ENCODE assay signal across 15 cellular contexts in genomic region chr7:158758563-158759244, GRCh38. TPM values are rescaled to one million over a fixed set of nuclear protein-coding genes. Genes with fewer than 3 reads are reported as not detected.
A peak's percentile ranks its signal among the peaks of the same experiment; 100 is the strongest.
DNase-seq lines count a peak whose midpoint lies in the region; ATAC-seq, FAIRE-seq and TF ChIP-seq lines count a peak whose summit lies in the region.
"Had no signal": no experiment of that assay in that cellular context is flagged by ENCODE, and none has a peak within 500 bp of the region (broad histone marks: within the 10 kb centered on the region; RNA-seq: fewer than 3 reads in every experiment).

No MANE protein-coding gene starts in this region.

- DNase-seq in T-helper 2 cell treated with Interferon-gamma antibody and Interleukin-4, amounts not matched to agents 5 μg/mL and 100 μg/mL, for 36 hours (ENCODE audit: low spot score): no peak
- DNase-seq in T-helper 2 cell: no peak
- no peak for DNase-seq in A549 (ENCODE audit: low read depth in 1 of 2, low spot score in 1 of 2)
- no peak for DNase-seq in T-helper 17 cell
- DNase-seq in left lung: no peak
- no peak for DNase-seq in frontal cortex (ENCODE audit: low spot score in 2 of 2)
- no peak for DNase-seq in GM12891 (ENCODE audit: insufficient read length, low spot score)
- no peak for DNase-seq in Kasumi-1 (lab: John Stamatoyannopoulos, UW)
- DNase-seq: GOT3, NCI-H1092, NCI-H146, NCI-H2081, NCI-H524 treated with DMSO at 0.1 percent for 48 hours had no signal

- CTCF ChIA-PET in A549 (lab: Yijun Ruan, JAX): interaction anchor here (0.9 to 1.6 kb wide), 3 partner anchors 9 to 218 kb away, joined by 3 to 8 read pairs (median 3); no protein-coding TSS in a partner anchor

- H3K4me3 ChIP-seq in A549 (no peak overlapping the region), left lung (no peak overlapping the region)
- H3K4me3 ChIP-seq: BLaER1 treated with 17β-estradiol and CSF1 and Interleukin-3, amounts not matched to agents 10 nM and 100 nM had no signal

- no peaks in the 10 kb centered on the region for H3K27me3 Mint-ChIP-seq in T-helper 2 cell treated with Interferon-gamma antibody and Interleukin-4, amounts not matched to agents 5 μg/mL and 100 μg/mL, for 36 hours (ENCODE audit: low read depth)
- H3K27me3 Mint-ChIP-seq in T-helper 17 cell: no peaks in the 10 kb centered on the region

- no peaks in the 10 kb centered on the region for H3K9me3 Mint-ChIP-seq in T-helper 2 cell treated with Interferon-gamma antibody and Interleukin-4, amounts not matched to agents 5 μg/mL and 100 μg/mL, for 36 hours

- H3K27ac Mint-ChIP-seq in T-helper 2 cell treated with Interferon-gamma antibody and Interleukin-4, amounts not matched to agents 5 μg/mL and 100 μg/mL, for 36 hours: peak overlapping the region; percentile 13
- peak overlapping the region; percentile 67 for H3K27ac Mint-ChIP-seq in T-helper 17 cell

- H3K4me3 Mint-ChIP-seq in T-helper 2 cell treated with Interferon-gamma antibody and Interleukin-4, amounts not matched to agents 5 μg/mL and 100 μg/mL, for 36 hours: no peak overlapping the region
- peak overlapping the region; percentile 9 for H3K4me3 Mint-ChIP-seq in T-helper 17 cell

- H3K27me3 ChIP-seq in left lung: no peaks in the 10 kb centered on the region
- H3K27me3 ChIP-seq: BLaER1 treated with 17β-estradiol and CSF1 and Interleukin-3, amounts not matched to agents 10 nM and 100 nM had no signal

- ATAC-seq in A549 (no peak), T-helper 17 cell (no peak), left lung (peak; percentile 13)
- ATAC-seq: Panc1 had no signal

- no peaks in the 10 kb centered on the region for H3K4me1 ChIP-seq in A549
- no peaks in the 10 kb centered on the region for H3K4me1 ChIP-seq in left lung

- POLR2A ChIA-PET in A549 (lab: Yijun Ruan, JAX): no interaction called here

- WGBS in A549 (ENCODE audit: missing lambda C conversion rate): 92% methylated on average over 16 of the region's 16 CpGs

- H3K36me3 ChIP-seq in left lung: peaks cover 0 to 84% of the 10 kb centered on the region in 2 donors

- TF ChIP-seq CTCF in A549 (IDR thresholded peaks at IDR 0.05) (no peak), left lung (IDR thresholded peaks at IDR 0.05) (no peak)

- intact Hi-C loops in left lung (cut with DNase I): no loop called here

- peaks cover 2% of the 10 kb centered on the region for H3K4me1 Mint-ChIP-seq in T-helper 2 cell treated with Interferon-gamma antibody and Interleukin-4, amounts not matched to agents 5 μg/mL and 100 μg/mL, for 36 hours (ENCODE audit: low read depth)
- peaks cover 28% of the 10 kb centered on the region for H3K4me1 Mint-ChIP-seq in T-helper 17 cell

- H3K9me3 ChIP-seq in A549 (no peaks in the 10 kb centered on the region), T-helper 17 cell (ENCODE audit: control insufficient read depth, low read length, poor library complexity, severe bottlenecking) (no peaks in the 10 kb centered on the region), left lung (no peaks in the 10 kb centered on the region)
- H3K9me3 ChIP-seq: BLaER1 treated with 17β-estradiol and CSF1 and Interleukin-3, amounts not matched to agents 10 nM and 100 nM had no signal

- peaks cover 69% of the 10 kb centered on the region for H3K36me3 Mint-ChIP-seq in T-helper 2 cell treated with Interferon-gamma antibody and Interleukin-4, amounts not matched to agents 5 μg/mL and 100 μg/mL, for 36 hours (ENCODE audit: low read depth)
- H3K36me3 Mint-ChIP-seq in T-helper 17 cell (ENCODE audit: low read depth): peaks cover 22% of the 10 kb centered on the region

- H3K4me2 ChIP-seq in A549: no peak overlapping the region
- H3K4me2 ChIP-seq: BLaER1 treated with 17β-estradiol and CSF1 and Interleukin-3, amounts not matched to agents 10 nM and 100 nM had no signal

- H3K27ac ChIP-seq in A549 (no peak overlapping the region), left lung (no peak overlapping the region)
- H3K27ac ChIP-seq: BLaER1 treated with 17β-estradiol and CSF1 and Interleukin-3, amounts not matched to agents 10 nM and 100 nM had no signal

- TF ChIP-seq RAD21 in A549 (conservative IDR thresholded peaks at IDR 0.05 in 1 of 2, IDR thresholded peaks at IDR 0.05 in 1 of 2): no peak

- TF ChIP-seq POLR2A in A549 (IDR thresholded peaks at IDR 0.05; ENCODE audit: low read length) (no peak), GM12891 (IDR thresholded peaks at IDR 0.05; ENCODE audit: low read depth, low read length) (no peak)

- no peak for FAIRE-seq in A549 (lab: Jason Lieb, UNC)
- FAIRE-seq in frontal cortex (lab: Jason Lieb, UNC): no peak
- FAIRE-seq in GM12891 (lab: Jason Lieb, UNC): no peak

- no peak for TF ChIP-seq EP300 in A549 (IDR thresholded peaks at IDR 0.05)

TF ChIP-seq in A549, 52 proteins besides CTCF, POLR2A, EP300 and RAD21:
- TF ChIP-seq EHF (CRISPR knock-in tag; IDR thresholded peaks at IDR 0.05) (no peak), MAFK (IDR thresholded peaks at IDR 0.05; ENCODE audit: partially characterized antibody) (peak; percentile 18)
- TF ChIP-seq, protein P1, sequence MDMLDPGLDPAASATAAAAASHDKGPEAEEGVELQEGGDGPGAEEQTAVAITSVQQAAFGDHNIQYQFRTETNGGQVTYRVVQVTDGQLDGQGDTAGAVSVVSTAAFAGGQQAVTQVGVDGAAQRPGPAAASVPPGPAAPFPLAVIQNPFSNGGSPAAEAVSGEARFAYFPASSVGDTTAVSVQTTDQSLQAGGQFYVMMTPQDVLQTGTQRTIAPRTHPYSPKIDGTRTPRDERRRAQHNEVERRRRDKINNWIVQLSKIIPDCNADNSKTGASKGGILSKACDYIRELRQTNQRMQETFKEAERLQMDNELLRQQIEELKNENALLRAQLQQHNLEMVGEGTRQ (IDR thresholded peaks at IDR 0.05): no peak
- TF ChIP-seq, protein P2, sequence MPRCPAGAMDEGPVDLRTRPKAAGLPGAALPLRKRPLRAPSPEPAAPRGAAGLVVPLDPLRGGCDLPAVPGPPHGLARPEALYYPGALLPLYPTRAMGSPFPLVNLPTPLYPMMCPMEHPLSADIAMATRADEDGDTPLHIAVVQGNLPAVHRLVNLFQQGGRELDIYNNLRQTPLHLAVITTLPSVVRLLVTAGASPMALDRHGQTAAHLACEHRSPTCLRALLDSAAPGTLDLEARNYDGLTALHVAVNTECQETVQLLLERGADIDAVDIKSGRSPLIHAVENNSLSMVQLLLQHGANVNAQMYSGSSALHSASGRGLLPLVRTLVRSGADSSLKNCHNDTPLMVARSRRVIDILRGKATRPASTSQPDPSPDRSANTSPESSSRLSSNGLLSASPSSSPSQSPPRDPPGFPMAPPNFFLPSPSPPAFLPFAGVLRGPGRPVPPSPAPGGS (IDR thresholded peaks at IDR 0.05): no peak

TF ChIP-seq in GM12891, 5 proteins besides CTCF, POLR2A, EP300 and RAD21:
- TF ChIP-seq POLR2AphosphoS5 (IDR thresholded peaks at IDR 0.05; ENCODE audit: low read depth, low read length) (no peak), TAF1 (IDR thresholded peaks at IDR 0.05; ENCODE audit: low read depth, low read length) (no peak), SPI1 (IDR thresholded peaks at IDR 0.05; ENCODE audit: low read depth, low read length) (no peak), PAX5 (IDR thresholded peaks at IDR 0.05; ENCODE audit: insufficient read depth, low read length, severe bottlenecking) (no peak), POU2F2 (IDR thresholded peaks at IDR 0.05; ENCODE audit: low read depth, low read length) (no peak)
TF ChIP-seq in GM12891: peak in this region for 0.

RNA-seq across cellular contexts. Expression of gene NCAPG2, which starts 54.1 kb away (rescaled TPM):
- polyA plus RNA-seq in A549 (2011; rRNA removed) (49.2 and 63.0 TPM in 2 replicates), A549 (2017; fragmentation: RNase III; extraction: RNeasy Plus Mini Kit Qiagen cat#74134 plus additional on column Dnase treatment) (49.4 to 54.0 TPM (median 53.8 TPM) in 3 replicates)
- polyA plus RNA-seq in A549 (2012; cell fraction: cytosol; rRNA removed): 39.7 and 41.5 TPM in 2 replicates
- 34.7 and 47.1 TPM in 2 replicates for polyA plus RNA-seq in A549 (2012; cell fraction: nucleus; rRNA removed)
- 70.8 and 71.5 TPM in 2 replicates for polyA minus RNA-seq in A549 (2011; rRNA and poly(A)+ RNA removed)
- total RNA-seq in T-helper 17 cell (10 to 100 TPM in 1 of 2 donors, 1 to 10 TPM in 1; 8.8 to 38.7 TPM), left lung (10 to 100 TPM; 13.5 to 15.2 TPM), frontal cortex (12.2 TPM)
- polyA plus RNA-seq in GM12891 (2012; ENCODE audit: low read depth, missing spikeins): 22.0 TPM
